8 cellular contexts compared by ENCODE assay signal in genomic region chr17:63697341-63698286, GRCh38. TPM values are rescaled to one million over a fixed set of nuclear protein-coding genes. Genes with fewer than 3 reads are reported as not detected.
DNase-seq lines count a peak whose midpoint lies in the region; ATAC-seq, FAIRE-seq and TF ChIP-seq lines count a peak whose summit lies in the region.

No MANE protein-coding gene starts in this region.

- peak overlapping the region; percentile 76 to 84; a peak in 3 of 4 replicates for H3K4me2 ChIP-seq in H1 (ENCODE audit: insufficient read depth in 1 of 2, low read depth in 2 of 2, low read length in 2 of 2)

- peaks cover 0 to 6% (median 0%) of the 10 kb centered on the region in 4 experiments; a peak in 1 of 8 replicates for H3K36me3 ChIP-seq in H1 (ENCODE audit: control insufficient read depth in 2 of 4, insufficient read depth in 4 of 4, low read length in 3 of 4)
- H3K36me3 ChIP-seq in upper lobe of left lung, result peaks cover 8 to 23% (median 20%) of the 10 kb centered on the region in 4 donors

- H3K4me3 ChIP-seq in H1 (ENCODE audit: extremely low read depth in 1 of 4, insufficient read depth in 2 of 4, low read depth in 3 of 4, low read length in 4 of 4) (peak overlapping the region in 1 of 4 experiments; percentile 83; a peak in 2 of 8 replicates), upper lobe of left lung (peak overlapping the region in 3 of 4 donors; percentile 72 to 86 (median 76))

- peak overlapping the region; percentile 18; the same call in 1 of the 2 replicates for H2BK5ac ChIP-seq in H1 (ENCODE audit: low read depth, low read length)

- H2AK5ac ChIP-seq in H1 (ENCODE audit: low read depth, low read length), result peak overlapping the region; percentile 29; the same call in 1 of the 2 replicates

- no peaks in the 10 kb centered on the region for H3K9me3 Mint-ChIP-seq in activated CD4-positive, alpha-beta memory T cell treated with anti-CD3 and anti-CD28 coated beads, Interleukin-2, amount 10 ng/mL, durations not matched to agents 7 days and 5 days
- H3K9me3 Mint-ChIP-seq in nephron progenitor cell, result no peaks in the 10 kb centered on the region

- H4K8ac ChIP-seq in H1 (ENCODE audit: extremely low read depth, insufficient read depth, low read length), result no peak overlapping the region; the same call in 1 of the 2 replicates

- peak overlapping the region; percentile 96 for H3K4me3 Mint-ChIP-seq in activated CD4-positive, alpha-beta memory T cell treated with anti-CD3 and anti-CD28 coated beads, Interleukin-2, amount 10 ng/mL, durations not matched to agents 7 days and 5 days
- H3K4me3 Mint-ChIP-seq in nephron progenitor cell, result peak overlapping the region; percentile 61

- H2BK120ac ChIP-seq in H1 (replicated peaks; ENCODE audit: low read depth, low read length), result no peak overlapping the region

- peaks cover 3 to 6% of the 10 kb centered on the region in 2 experiments for H4K20me1 ChIP-seq in H1 (replicated peaks in 1 of 2; ENCODE audit: control insufficient read depth in 1 of 2, insufficient read depth in 2 of 2, low read length in 2 of 2)

- H3K18ac ChIP-seq in H1 (ENCODE audit: extremely low read depth, low read length), result no peak overlapping the region; the same call in 1 of the 2 replicates

- H3K79me2 ChIP-seq in H1 (ENCODE audit: control insufficient read depth in 1 of 2, insufficient read depth in 2 of 2, low read length in 2 of 2), result no peaks in the 10 kb centered on the region

- H4K91ac ChIP-seq in H1 (replicated peaks; ENCODE audit: insufficient read length, low read length), result no peak overlapping the region

- no peak overlapping the region for H4K5ac ChIP-seq in H1 (ENCODE audit: insufficient read length, low read depth, low read length)

- H3K79me1 ChIP-seq in H1 (ENCODE audit: low read depth, low read length), result no peaks in the 10 kb centered on the region

- H3K4me1 Mint-ChIP-seq in activated CD4-positive, alpha-beta memory T cell treated with anti-CD3 and anti-CD28 coated beads, Interleukin-2, amount 10 ng/mL, durations not matched to agents 7 days and 5 days, result peaks cover 48% of the 10 kb centered on the region
- H3K4me1 Mint-ChIP-seq in nephron progenitor cell, result peaks cover 58% of the 10 kb centered on the region

- TF ChIP-seq EP300 in H1 (IDR thresholded peaks at IDR 0.05; ENCODE audit: borderline replicate concordance in 1 of 2, low read depth in 2 of 2, low read length in 2 of 2) (no peak), upper lobe of left lung (IDR thresholded peaks at IDR 0.05) (no peak)

- no peaks in the 10 kb centered on the region for H3K9me3 ChIP-seq in H1 (ENCODE audit: insufficient read depth in 2 of 2, low read depth in 1 of 2, low read length in 1 of 2)
- no peaks in the 10 kb centered on the region for H3K9me3 ChIP-seq in upper lobe of left lung

- peak; percentile 36 for TF ChIP-seq POLR2A in GM10847 (IDR thresholded peaks at IDR 0.05; ENCODE audit: extremely low read depth, insufficient read length)
- TF ChIP-seq POLR2A in H54 (IDR thresholded peaks at IDR 0.05; ENCODE audit: low read depth, low read length), result no peak
- no peak; a peak in 2 of 3 replicates for TF ChIP-seq POLR2A in H1 (IDR thresholded peaks at IDR 0.05; ENCODE audit: control extremely low read depth in 1 of 2, low read depth in 2 of 2, low read length in 2 of 2)
- no peak for TF ChIP-seq POLR2A in upper lobe of left lung (IDR thresholded peaks at IDR 0.05)

- no peak overlapping the region for H3K27ac ChIP-seq in H1 (ENCODE audit: low read depth, low read length)
- H3K27ac ChIP-seq in upper lobe of left lung, result peak overlapping the region; percentile 88 to 92 (median 90)

- H3K36me3 Mint-ChIP-seq in activated CD4-positive, alpha-beta memory T cell treated with anti-CD3 and anti-CD28 coated beads, Interleukin-2, amount 10 ng/mL, durations not matched to agents 7 days and 5 days (ENCODE audit: low read depth), result peaks cover 56% of the 10 kb centered on the region
- H3K36me3 Mint-ChIP-seq in nephron progenitor cell (ENCODE audit: low read depth), result peaks cover 9% of the 10 kb centered on the region

- CTCF ChIA-PET in activated CD4-positive, alpha-beta memory T cell treated with anti-CD3 and anti-CD28 coated beads, Interleukin-2, amount 10 ng/mL, durations not matched to agents 7 days and 5 days (lab: Charles Lee), result interaction anchor here (0.7 to 5.3 kb wide), 20 partner anchors 9 to 272 kb away, joined by 3 to 65 read pairs (median 5); partner anchors contain the start of genes CCDC47, DDX42 and MAP3K3
- CTCF ChIA-PET in H1 (lab: Charles Lee; ENCODE audit: partially characterized antibody), result interaction anchor here (0.6 to 7.3 kb wide), 33 partner anchors 8 to 272 kb away, joined by 3 to 65 read pairs (median 4); partner anchors contain the start of genes CCDC47 and DDX42

- no peak overlapping the region for H3K14ac ChIP-seq in H1 (ENCODE audit: insufficient read length)

- peak; percentile 43 to 47 for TF ChIP-seq RAD21 in H1 (IDR thresholded peaks at IDR 0.05 in 1 of 2, conservative IDR thresholded peaks at IDR 0.05 in 1 of 2; ENCODE audit: low read depth in 2 of 2, low read length in 2 of 2)

- peaks cover 0 to 5% (median 0%) of the 10 kb centered on the region in 4 experiments; a peak in 3 of 7 replicates for H3K27me3 ChIP-seq in H1 (replicated peaks in 1 of 4; ENCODE audit: control insufficient read depth in 3 of 4, extremely low read depth in 1 of 4, insufficient read depth in 3 of 4, low read length in 3 of 4)
- no peaks in the 10 kb centered on the region for H3K27me3 ChIP-seq in upper lobe of left lung

- H2BK15ac ChIP-seq in H1 (ENCODE audit: low read length), result no peak overlapping the region

- POLR2A ChIA-PET in activated CD4-positive, alpha-beta memory T cell treated with anti-CD3 and anti-CD28 coated beads, Interleukin-2, amount 10 ng/mL, durations not matched to agents 7 days and 5 days (lab: Charles Lee), result interaction anchor here (0.9 to 12.5 kb wide), 35 partner anchors 11 to 323 kb away, joined by 3 to 178 read pairs (median 5); partner anchors contain the start of genes ACE, CCDC47, DCAF7 and DDX42
- POLR2A ChIA-PET in H1 (lab: Charles Lee; ENCODE audit: partially characterized antibody), result interaction anchor here (0.9 to 3.2 kb wide), 12 partner anchors 9 to 251 kb away, joined by 3 to 21 read pairs (median 4); partner anchors contain the start of genes DDX42 and MAP3K3

- peak overlapping the region; percentile 96 for H3K27ac Mint-ChIP-seq in activated CD4-positive, alpha-beta memory T cell treated with anti-CD3 and anti-CD28 coated beads, Interleukin-2, amount 10 ng/mL, durations not matched to agents 7 days and 5 days
- H3K27ac Mint-ChIP-seq in nephron progenitor cell, result peak overlapping the region; percentile 87

- 88% methylated on average over 15 of the region's 22 CpGs; no CpG with 5 or more reads in 1 of the 2 experiments for WGBS in H1 (ENCODE audit: extremely low coverage in 1 of 2, insufficient coverage in 1 of 2, insufficient read length in 1 of 2, insufficient replicate concordance in 2 of 2, low coverage in 1 of 2, low lambda C conversion rate in 2 of 2, missing lambda C conversion rate in 1 of 2), 2 experiments
- 56 to 71% methylated on average over 17 to 22 of the region's 22 CpGs for WGBS in upper lobe of left lung, 2 donors

- FAIRE-seq in H54 (lab: Jason Lieb, UNC) (no peak), H1 (lab: Jason Lieb, UNC) (no peak), RCC 7860 (lab: Jason Lieb, UNC) (no peak)

- ATAC-seq in upper lobe of left lung (ENCODE audit: low FRiP score in 2 of 2), result peak; percentile 31 to 77

- no peak overlapping the region for H2BK20ac ChIP-seq in H1 (ENCODE audit: low read length)

- no peak overlapping the region for H3K9ac ChIP-seq in H1 (replicated peaks in 1 of 4; ENCODE audit: extremely low read depth in 1 of 4, low read depth in 3 of 4, low read length in 3 of 4)

- TF ChIP-seq CTCF in H1 (IDR thresholded peaks at IDR 0.05; ENCODE audit: control extremely low read depth in 1 of 3, insufficient read depth in 1 of 3, low read depth in 1 of 3, low read length in 3 of 3), result peak; percentile 76 to 82 (median 76)
- no peak for TF ChIP-seq CTCF in nephron progenitor cell (IDR thresholded peaks at IDR 0.05)
- peak in 5 of 6 experiments; percentile 35 to 74 (median 71) for TF ChIP-seq CTCF in upper lobe of left lung (IDR thresholded peaks at IDR 0.05)

- H2AFZ ChIP-seq in H1 (ENCODE audit: low read length), result no peak overlapping the region

- DNase-seq in H54 (ENCODE audit: insufficient read length, low spot score) (peak; percentile 91), NCI-H748 treated with DMSO at 0.1 percent for 48 hours (lab: John Stamatoyannopoulos, UW) (peak; percentile 7), H1 (ENCODE audit: low read depth in 1 of 2, low spot score in 2 of 2) (peak in 1 of 2 experiments; percentile 82), nephron progenitor cell (no peak), upper lobe of left lung (peak; percentile 81 to 82), RCC 7860 (ENCODE audit: low spot score) (no peak)
- DNase-seq in activated CD4-positive, alpha-beta memory T cell treated with anti-CD3 and anti-CD28 coated beads, Interleukin-2, amount 10 ng/mL, durations not matched to agents 7 days and 5 days, result peak; percentile 89

- H2BK12ac ChIP-seq in H1 (ENCODE audit: low read depth, low read length), result no peak overlapping the region

- no peak overlapping the region for H3K56ac ChIP-seq in H1 (replicated peaks; ENCODE audit: insufficient read length, low read depth, low read length)

- peaks cover 16% of the 10 kb centered on the region; the same call in 1 of the 2 replicates for H3K23me2 ChIP-seq in H1 (ENCODE audit: low read depth, low read length)

- no peaks in the 10 kb centered on the region for H3K27me3 Mint-ChIP-seq in activated CD4-positive, alpha-beta memory T cell treated with anti-CD3 and anti-CD28 coated beads, Interleukin-2, amount 10 ng/mL, durations not matched to agents 7 days and 5 days
- H3K27me3 Mint-ChIP-seq in nephron progenitor cell (ENCODE audit: low read depth, poor library complexity), result peaks cover 3% of the 10 kb centered on the region

- no peak overlapping the region for H3K4ac ChIP-seq in H1 (replicated peaks; ENCODE audit: insufficient read length, low read depth, low read length)

- no peak overlapping the region for H3K23ac ChIP-seq in H1 (ENCODE audit: insufficient read length)

- peaks cover 3 to 25% (median 17%) of the 10 kb centered on the region in 4 experiments; a peak in 6 of 7 replicates for H3K4me1 ChIP-seq in H1 (replicated peaks in 1 of 4; ENCODE audit: control insufficient read depth in 3 of 4, insufficient read depth in 4 of 4, low read length in 3 of 4)
- peaks cover 38 to 63% (median 44%) of the 10 kb centered on the region in 4 donors for H3K4me1 ChIP-seq in upper lobe of left lung

RNA-seq across cellular contexts. Expression of gene LIMD2, which starts 2.3 kb away (rescaled TPM):
- total RNA-seq in activated CD4-positive, alpha-beta memory T cell treated with anti-CD3 and anti-CD28 coated beads, Interleukin-2, amount 10 ng/mL, durations not matched to agents 7 days and 5 days, result 100 to 1,000 TPM; 394 to 401 TPM
- 77.2 and 78.6 TPM in 2 replicates for total RNA-seq in H1 (2021; fragmentation: NEBNext Ultra II Directional; extraction: Animal tissue kit (Norgen Biotek cat#: 25700))
- 72.0 and 92.0 TPM in 2 replicates for polyA plus RNA-seq in H1 (2011; rRNA removed)
- 73.5 TPM for polyA plus RNA-seq in H1 (2011; cell fraction: cytosol; rRNA removed)
- polyA plus RNA-seq in H1 (2011; cell fraction: nucleus; rRNA removed), result 230 TPM
- polyA plus RNA-seq in H1 (2012, experiment 1 of 2), result 65.0 to 90.9 TPM (median 81.9 TPM) in 4 replicates
- 60.6 TPM for polyA plus RNA-seq in H1 (2012, experiment 2 of 2)
- polyA plus RNA-seq in H1 (2013, experiment 1 of 2), result 44.6 TPM
- polyA plus RNA-seq in H1 (2013, experiment 2 of 2), result 44.8 TPM
- polyA minus RNA-seq in H1 (2011; rRNA and poly(A)+ RNA removed), result 13.1 and 16.4 TPM in 2 replicates
- polyA minus RNA-seq in H1 (2011; cell fraction: cytosol; rRNA and poly(A)+ RNA removed), result 36.4 TPM
- 51.4 TPM for polyA minus RNA-seq in H1 (2011; cell fraction: nucleus; rRNA and poly(A)+ RNA removed)
- total RNA-seq in upper lobe of left lung, result 100 to 1,000 TPM in 1 of 6 donors, 10 to 100 TPM in 5; 13.2 to 115 (median 21.6) TPM

RNA-seq across cellular contexts. Expression of gene STRADA, which starts 44.0 kb away (rescaled TPM):
- total RNA-seq in activated CD4-positive, alpha-beta memory T cell treated with anti-CD3 and anti-CD28 coated beads, Interleukin-2, amount 10 ng/mL, durations not matched to agents 7 days and 5 days, result 10 to 100 TPM; 53.1 to 59.4 TPM
- total RNA-seq in H1 (2021; fragmentation: NEBNext Ultra II Directional; extraction: Animal tissue kit (Norgen Biotek cat#: 25700)), result 27.8 and 35.6 TPM in 2 replicates
- 43.3 and 48.7 TPM in 2 replicates for polyA plus RNA-seq in H1 (2011; rRNA removed)
- polyA plus RNA-seq in H1 (2011; cell fraction: cytosol; rRNA removed), result 33.3 TPM
- polyA plus RNA-seq in H1 (2011; cell fraction: nucleus; rRNA removed), result 59.6 TPM
- 33.8 to 42.4 TPM (median 38.8 TPM) in 4 replicates for polyA plus RNA-seq in H1 (2012, experiment 1 of 2)
- 22.4 TPM for polyA plus RNA-seq in H1 (2012, experiment 2 of 2)
- polyA plus RNA-seq in H1 (2013, experiment 1 of 2), result 21.6 TPM
- polyA plus RNA-seq in H1 (2013, experiment 2 of 2), result 20.1 TPM
- polyA minus RNA-seq in H1 (2011; rRNA and poly(A)+ RNA removed), result 31.8 and 55.9 TPM in 2 replicates
- 14.4 TPM for polyA minus RNA-seq in H1 (2011; cell fraction: cytosol; rRNA and poly(A)+ RNA removed)
- polyA minus RNA-seq in H1 (2011; cell fraction: nucleus; rRNA and poly(A)+ RNA removed), result 33.4 TPM
- 10 to 100 TPM; 18.7 to 60.8 (median 32.4) TPM for total RNA-seq in upper lobe of left lung

Comparison
In these comparisons a context has a peak if more than half of its experiments do, and no peak if none do; other contexts are left out.
1. DNase-seq: peak in H54 (single experiment), NCI-H748 treated with DMSO at 0.1 percent for 48 hours (single experiment), activated CD4-positive, alpha-beta memory T cell treated with anti-CD3 and anti-CD28 coated beads, Interleukin-2, amount 10 ng/mL, durations not matched to agents 7 days and 5 days (single experiment) and upper lobe of left lung (2 of 2); none in nephron progenitor cell (single experiment) and RCC 7860 (single experiment).